8 cellular contexts compared by ENCODE assay signal in genomic region chr22:46295277-46295971, GRCh38. TPM values are rescaled to one million over a fixed set of nuclear protein-coding genes. Genes with fewer than 3 reads are reported as not detected.
DNase-seq lines count a peak whose midpoint lies in the region; ATAC-seq and TF ChIP-seq lines count a peak whose summit lies in the region.

No MANE protein-coding gene starts in this region.

- H3K27me3 ChIP-seq in DND-41 (ENCODE audit: insufficient read depth, low read length, poor library complexity) (no peaks in the 10 kb centered on the region), ectodermal cell (ENCODE audit: control insufficient read depth, insufficient read depth, low read length, poor library complexity, severe bottlenecking) (no peaks in the 10 kb centered on the region), neutrophil (no peaks in the 10 kb centered on the region)

- H3K4me2 ChIP-seq in DND-41 (ENCODE audit: insufficient read depth, low read length) = peak overlapping the region; percentile 85

- TF ChIP-seq CTCF in DND-41 (IDR thresholded peaks at IDR 0.05; ENCODE audit: borderline replicate concordance, extremely low read depth, low read length, poor library complexity, severe bottlenecking) (no peak), NB4 (IDR thresholded peaks at IDR 0.05; ENCODE audit: low read depth, low read length) (no peak), neutrophil (IDR thresholded peaks at IDR 0.05) (no peak)

- peaks cover 55% of the 10 kb centered on the region for H3K36me3 ChIP-seq in DND-41 (ENCODE audit: insufficient read depth, low read length)
- peaks cover 2% of the 10 kb centered on the region for H3K36me3 ChIP-seq in ectodermal cell (ENCODE audit: control insufficient read depth, insufficient read depth, low read length)
- peaks cover 37% of the 10 kb centered on the region for H3K36me3 ChIP-seq in neutrophil

- H4K20me1 ChIP-seq in DND-41 (ENCODE audit: insufficient read depth, low read length) = peaks cover 13% of the 10 kb centered on the region

- H2AFZ ChIP-seq in DND-41 (ENCODE audit: low read depth, low read length) = peak overlapping the region; percentile 84

- peaks cover 43% of the 10 kb centered on the region for H3K4me1 ChIP-seq in DND-41 (ENCODE audit: insufficient read depth, low read length)
- H3K4me1 ChIP-seq in ectodermal cell (ENCODE audit: control insufficient read depth, insufficient read depth, low read length) = peaks cover 14% of the 10 kb centered on the region
- peaks cover 23 to 25% of the 10 kb centered on the region in 2 experiments for H3K4me1 ChIP-seq in neutrophil (ENCODE audit: control insufficient read depth in 1 of 2, insufficient read depth in 1 of 2, low read depth in 1 of 2, low read length in 1 of 2)

- ATAC-seq in DND-41 (ENCODE audit: insufficient read depth, low read depth) (no peak), GM19324 (IDR thresholded peaks at IDR 0.05; ENCODE audit: low FRiP score, unreplicated experiment) (no peak), HG02840 (IDR thresholded peaks at IDR 0.05; ENCODE audit: low FRiP score, unreplicated experiment) (no peak), GM19397 (IDR thresholded peaks at IDR 0.05; ENCODE audit: unreplicated experiment) (no peak)

- no peak for TF ChIP-seq POLR2A in NB4 (IDR thresholded peaks at IDR 0.05; ENCODE audit: extremely low read depth, insufficient read length)

- no peaks in the 10 kb centered on the region for H3K9me3 ChIP-seq in DND-41 (ENCODE audit: insufficient read depth, low read length, severe bottlenecking)
- H3K9me3 ChIP-seq in ectodermal cell (ENCODE audit: control insufficient read depth, low read length) = no peaks in the 10 kb centered on the region
- H3K9me3 ChIP-seq in neutrophil = no peaks in the 10 kb centered on the region

- WGBS in ectodermal cell, 2 experiments = 72 to 75% methylated on average over 4 of the region's 4 CpGs

- peak overlapping the region; percentile 46 to 93; a peak in 3 of 4 replicates for H3K4me3 ChIP-seq in DND-41 (ENCODE audit: low read depth in 1 of 2, low read length in 2 of 2)
- H3K4me3 ChIP-seq in NB4 (ENCODE audit: low read depth, low read length) = peak overlapping the region; percentile 68
- H3K4me3 ChIP-seq in ectodermal cell (ENCODE audit: insufficient read depth, low read depth, low read length) = peak overlapping the region; percentile 72
- peak overlapping the region; percentile 65 to 88 for H3K4me3 ChIP-seq in neutrophil (ENCODE audit: low read depth in 1 of 2, low read length in 1 of 2)

- H3K27ac ChIP-seq in DND-41 (ENCODE audit: low read length) (peak overlapping the region; percentile 94), ectodermal cell (ENCODE audit: insufficient read depth, low read depth, low read length, poor library complexity, severe bottlenecking) (no peak overlapping the region), neutrophil (peak overlapping the region; percentile 92)

- peaks cover 47% of the 10 kb centered on the region for H3K79me2 ChIP-seq in DND-41 (ENCODE audit: insufficient read depth, low read length)

- DNase-seq in DND-41 = no peak
- DNase-seq in NB4 (ENCODE audit: low read depth) = no peak
- DNase-seq in SIG-M5 (lab: John Stamatoyannopoulos, UW) = no peak

- peak overlapping the region; percentile 93 for H3K9ac ChIP-seq in DND-41 (ENCODE audit: low read depth, low read length)

RNA-seq across cellular contexts. Expression of gene GTSE1, which starts 1.2 kb away (rescaled TPM):
- 49.7 TPM for polyA plus RNA-seq in ectodermal cell (2013, experiment 1 of 4)
- polyA plus RNA-seq in ectodermal cell (2013, experiment 2 of 4) = 38.5 TPM
- polyA plus RNA-seq in ectodermal cell (2013, experiment 3 of 4) = 38.4 TPM
- polyA plus RNA-seq in ectodermal cell (2013, experiment 4 of 4) = 35.6 TPM

RNA-seq across cellular contexts. Expression of gene TTC38, which starts 27.6 kb away (rescaled TPM):
- 25.1 TPM for polyA plus RNA-seq in ectodermal cell (2013, experiment 1 of 4)
- 26.1 TPM for polyA plus RNA-seq in ectodermal cell (2013, experiment 2 of 4)
- 19.6 TPM for polyA plus RNA-seq in ectodermal cell (2013, experiment 3 of 4)
- 19.9 TPM for polyA plus RNA-seq in ectodermal cell (2013, experiment 4 of 4)

RNA-seq across cellular contexts. Expression of gene PKDREJ, which starts 32.3 kb away (rescaled TPM):
- polyA plus RNA-seq in ectodermal cell (2013, experiment 1 of 4) = not detected
- polyA plus RNA-seq in ectodermal cell (2013, experiment 2 of 4) = not detected
- polyA plus RNA-seq in ectodermal cell (2013, experiment 3 of 4) = not detected
- polyA plus RNA-seq in ectodermal cell (2013, experiment 4 of 4) = not detected

RNA-seq across cellular contexts. Expression of gene TRMU, which starts 40.1 kb away (rescaled TPM):
- 62.5 TPM for polyA plus RNA-seq in ectodermal cell (2013, experiment 1 of 4)
- polyA plus RNA-seq in ectodermal cell (2013, experiment 2 of 4) = 47.5 TPM
- 38.2 TPM for polyA plus RNA-seq in ectodermal cell (2013, experiment 3 of 4)
- polyA plus RNA-seq in ectodermal cell (2013, experiment 4 of 4) = 44.7 TPM

RNA-seq across cellular contexts. Expression of gene CDPF1, which starts 45.3 kb away (rescaled TPM):
- 13.8 TPM for polyA plus RNA-seq in ectodermal cell (2013, experiment 1 of 4)
- polyA plus RNA-seq in ectodermal cell (2013, experiment 2 of 4) = 13.4 TPM
- 11.2 TPM for polyA plus RNA-seq in ectodermal cell (2013, experiment 3 of 4)
- 13.5 TPM for polyA plus RNA-seq in ectodermal cell (2013, experiment 4 of 4)
